10 cellular contexts compared by ENCODE assay signal in the genomic region with DNA sequence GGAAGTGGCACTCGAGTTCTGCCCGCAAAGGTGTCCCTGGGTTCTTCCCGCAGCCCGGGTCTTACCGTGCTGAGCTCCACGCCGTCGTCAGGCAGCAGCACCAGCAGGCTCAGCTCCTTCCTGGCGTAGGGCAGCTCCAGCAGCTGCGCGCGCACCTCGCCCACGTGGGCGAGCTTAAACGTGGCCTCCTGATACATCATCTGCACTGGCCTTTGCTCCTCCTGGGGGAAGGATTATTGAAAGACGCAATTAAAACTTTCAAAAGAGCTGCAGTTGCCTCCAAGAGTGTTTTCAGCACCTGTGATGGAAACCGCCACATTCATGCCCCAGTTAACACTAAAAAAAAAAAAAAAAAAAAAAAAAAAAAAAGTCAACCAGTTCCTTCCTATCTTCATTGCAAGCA. TPM values are rescaled to one million over a fixed set of nuclear protein-coding genes. Genes with fewer than 3 reads are reported as not detected.
DNase-seq lines count a peak whose midpoint lies in the region; ATAC-seq, FAIRE-seq and TF ChIP-seq lines count a peak whose summit lies in the region.
"Had no signal": no experiment of that assay in that cellular context is flagged by ENCODE, and none has a peak within 500 bp of the region (broad histone marks: within the 10 kb centered on the region; RNA-seq: fewer than 3 reads in every experiment).

No MANE protein-coding gene starts in this region.

- intact Hi-C loops in OCI-LY7 (cut with micrococcal nuclease; ENCODE audit: unreplicated experiment), result loop anchor here (1.0 kb wide), 2 partner anchors 20 to 41 kb away; no protein-coding TSS in a partner anchor

- ATAC-seq in GM19395 (IDR thresholded peaks at IDR 0.05; ENCODE audit: unreplicated experiment) (peak; percentile 70), GM19397 (IDR thresholded peaks at IDR 0.05; ENCODE audit: unreplicated experiment) (no peak), left lobe of liver (no peak), GM21528 (IDR thresholded peaks at IDR 0.05; ENCODE audit: low FRiP score, unreplicated experiment) (no peak)

- no peaks in the 10 kb centered on the region for H3K9me3 ChIP-seq in OCI-LY7 (ENCODE audit: low read length)

- peak; percentile 99 for DNase-seq in OCI-LY7 (ENCODE audit: low spot score)
- peak in 2 of 3 experiments; percentile 39 to 52 for DNase-seq in stimulated activated CD4-positive, alpha-beta T cell treated with anti-CD3 and anti-CD28 coated beads, TNF-alpha, amount 100 ng/mL, for 4 hours (ENCODE audit: low read depth in 3 of 3)
- no peak for DNase-seq in GM12892 (ENCODE audit: insufficient read length)
- no peak for DNase-seq in left lobe of liver (ENCODE audit: low spot score)

- TF ChIP-seq POLR2A in GM12892 (IDR thresholded peaks at IDR 0.05; ENCODE audit: low read depth, low read length), result no peak

- H3K9me2 ChIP-seq in OCI-LY7 (ENCODE audit: insufficient read depth, low read length), result no peaks in the 10 kb centered on the region

- H3K36me3 Mint-ChIP-seq in activated naive CD4-positive, alpha-beta T cell treated with anti-CD3 and anti-CD28 coated beads, Interleukin-2, amount 50 U/mL, for 24 hours, result peaks cover 34% of the 10 kb centered on the region

- no TSS peak for BruUV-seq in OCI-LY7 (replicated peaks; lab: Mats Ljungman, UMichigan)

- POLR2A ChIA-PET in OCI-LY7 (lab: Charles Lee), result interaction anchor here (0.6 to 4.3 kb wide), 25 partner anchors 9 to 1748 kb away, joined by 3 to 57 read pairs (median 5); a partner anchor contains a TSS

- peak overlapping the region; percentile 73 for H3K4me3 ChIP-seq in OCI-LY7 (ENCODE audit: low read depth, low read length, poor library complexity, severe bottlenecking)
- H3K4me3 ChIP-seq: cardiac muscle cell had no signal

- H3K4me1 ChIP-seq in OCI-LY7 (ENCODE audit: insufficient read depth, low read length, poor library complexity, severe bottlenecking), result peaks cover 91% of the 10 kb centered on the region

- H3K27ac Mint-ChIP-seq in activated naive CD4-positive, alpha-beta T cell treated with anti-CD3 and anti-CD28 coated beads, Interleukin-2, amount 50 U/mL, for 24 hours, result peak overlapping the region; percentile 77

- H4K20me1 ChIP-seq in OCI-LY7 (ENCODE audit: insufficient read depth, low read length), result peaks cover 11% of the 10 kb centered on the region; the same call in 1 of the 2 replicates

- H2AFZ ChIP-seq in OCI-LY7 (ENCODE audit: low read length), result no peak overlapping the region

- peak overlapping the region; percentile 97 for H3K4me2 ChIP-seq in OCI-LY7 (ENCODE audit: low read length)

- FAIRE-seq in GM12892 (lab: Jason Lieb, UNC), result no peak

- TF ChIP-seq CTCF in OCI-LY7 (conservative IDR thresholded peaks at IDR 0.05; ENCODE audit: low read length), result no peak

- H3K27me3 Mint-ChIP-seq in activated naive CD4-positive, alpha-beta T cell treated with anti-CD3 and anti-CD28 coated beads, Interleukin-2, amount 50 U/mL, for 24 hours, result no peaks in the 10 kb centered on the region

- H3K4me3 Mint-ChIP-seq in activated naive CD4-positive, alpha-beta T cell treated with anti-CD3 and anti-CD28 coated beads, Interleukin-2, amount 50 U/mL, for 24 hours, result peak overlapping the region; percentile 70

- no peaks in the 10 kb centered on the region for H3K9me3 Mint-ChIP-seq in activated naive CD4-positive, alpha-beta T cell treated with anti-CD3 and anti-CD28 coated beads, Interleukin-2, amount 50 U/mL, for 24 hours

- H3K36me3 ChIP-seq in OCI-LY7 (ENCODE audit: insufficient read depth, low read length), result peaks cover 95% of the 10 kb centered on the region
- H3K36me3 ChIP-seq: cardiac muscle cell had no signal

- peaks cover 60% of the 10 kb centered on the region for H3K4me1 Mint-ChIP-seq in activated naive CD4-positive, alpha-beta T cell treated with anti-CD3 and anti-CD28 coated beads, Interleukin-2, amount 50 U/mL, for 24 hours

- peak overlapping the region; percentile 97 for H3K27ac ChIP-seq in OCI-LY7 (ENCODE audit: low read depth, low read length, poor library complexity, severe bottlenecking)
- H3K27ac ChIP-seq: cardiac muscle cell had no signal

- CTCF ChIA-PET in OCI-LY7 (lab: Charles Lee; ENCODE audit: unreplicated experiment), result interaction anchor here (0.6 to 1.3 kb wide), 5 partner anchors 9 to 61 kb away, joined by 3 to 11 read pairs (median 4); no protein-coding TSS in a partner anchor

- H3K79me2 ChIP-seq in OCI-LY7 (ENCODE audit: insufficient read depth, low read depth, low read length), result peaks cover 97% of the 10 kb centered on the region

RNA-seq across cellular contexts. Expression of a gene that starts 11.3 kb away (rescaled TPM):
- 74.7 and 78.4 TPM in 2 replicates for total RNA-seq in OCI-LY7 (2014; rRNA removed; shearing (Covaris generic))
- total RNA-seq in OCI-LY7 (2022) (166 and 167 TPM in 2 replicates), left lobe of liver (2.0 TPM)
- polyA plus RNA-seq in GM12892 (2012; ENCODE audit: missing spikeins), result 13.7 TPM

RNA-seq across cellular contexts. Expression of a gene that starts 50.1 kb away (rescaled TPM):
- total RNA-seq in OCI-LY7 (2014; rRNA removed; shearing (Covaris generic)), result 1.2 and 1.3 TPM in 2 replicates
- total RNA-seq in OCI-LY7 (2022) (3.5 and 5.0 TPM in 2 replicates), left lobe of liver (9.5 TPM)
- polyA plus RNA-seq in GM12892 (2012; ENCODE audit: missing spikeins), result 7.5 TPM
- polyA plus RNA-seq: neural cell had no signal

Comparison
In these comparisons a context has a peak if more than half of its experiments do, and no peak if none do; other contexts are left out.
1. DNase-seq: peak in OCI-LY7 (single experiment) and stimulated activated CD4-positive, alpha-beta T cell treated with anti-CD3 and anti-CD28 coated beads, TNF-alpha, amount 100 ng/mL, for 4 hours (2 of 3); none in GM12892 (single experiment) and left lobe of liver (single experiment).
2. RNA of a gene that starts 11.3 kb away (total RNA-seq): 74.7 to 167 TPM in OCI-LY7; 2.0 TPM in left lobe of liver (single experiment); every median in the first group is over 10 times any median in the second.